18 cellular contexts compared by ENCODE assay signal in the genomic region with DNA sequence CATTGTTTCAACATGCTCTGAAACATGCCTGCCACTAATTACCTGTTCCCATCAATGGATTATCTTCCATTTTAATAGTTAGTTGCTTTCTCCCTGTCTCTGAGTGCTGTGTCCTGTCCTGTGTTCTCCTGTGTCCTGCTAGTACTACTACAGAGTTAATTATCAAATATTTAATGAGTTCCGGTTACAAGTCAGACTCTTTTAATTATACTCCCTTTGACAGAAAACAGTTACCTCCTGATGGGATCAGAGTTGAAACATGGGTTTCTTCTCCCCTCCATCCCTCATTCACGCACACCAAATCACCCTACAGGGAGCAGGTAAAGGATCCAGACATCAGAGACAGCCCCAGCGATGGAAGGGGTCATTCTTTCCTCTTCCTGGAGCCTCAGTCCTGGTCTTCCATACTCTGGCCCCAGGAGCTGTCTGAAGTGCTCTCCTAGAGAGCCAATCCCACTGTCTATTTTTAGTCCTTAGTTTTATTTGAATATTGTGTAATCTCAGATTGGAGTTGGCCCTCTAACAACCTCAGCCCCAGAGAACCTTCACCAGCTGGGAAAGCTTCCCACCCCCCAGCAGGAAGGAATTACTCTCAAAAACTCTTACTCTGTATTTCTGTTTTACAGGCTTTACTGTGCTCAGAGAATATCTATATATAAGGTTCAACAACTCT.
A peak's percentile ranks its signal among the peaks of the same experiment; 100 is the strongest.
DNase-seq lines count a peak whose midpoint lies in the region; ATAC-seq and TF ChIP-seq lines count a peak whose summit lies in the region.
"Had no signal": no experiment of that assay in that cellular context is flagged by ENCODE, and none has a peak within 500 bp of the region (broad histone marks: within the 10 kb centered on the region; RNA-seq: fewer than 3 reads in every experiment).

No MANE protein-coding gene starts in this region.

- in situ Hi-C loops in astrocyte of the cerebellum (cut with HindIII; ENCODE audit: low sequenced_read_pairs), result no loop called here

- H3K9me3 ChIP-seq in right cardiac atrium (ENCODE audit: control insufficient read depth, low read length), result no peaks in the 10 kb centered on the region
- H3K9me3 ChIP-seq: sigmoid colon had no signal

- no peak overlapping the region for H3K4me3 ChIP-seq in astrocyte of the cerebellum (ENCODE audit: low read depth, low read length)
- H3K4me3 ChIP-seq in right cardiac atrium (ENCODE audit: low read length), result no peak overlapping the region
- H3K4me3 ChIP-seq: sigmoid colon had no signal

- no peak for TF ChIP-seq CTCF in astrocyte of the cerebellum (IDR thresholded peaks at IDR 0.05; ENCODE audit: low read depth, low read length, missing control alignments)

- intact Hi-C loops in right cardiac atrium (cut with DNase I) (no loop called here), sciatic nerve (cut with DNase I) (no loop called here)

- WGBS in right cardiac atrium, result 61% methylated on average over 3 of the region's 3 CpGs

- ATAC-seq in right cardiac atrium, result peak; percentile 60 to 72
- ATAC-seq in sciatic nerve, result peak; percentile 84
- ATAC-seq in GM18909 (IDR thresholded peaks at IDR 0.05; ENCODE audit: poor library complexity, unreplicated experiment), result no peak
- ATAC-seq: stimulated activated naive CD8-positive, alpha-beta T cell treated with anti-CD3 and anti-CD28 coated beads, Interleukin-15, Interleukin-2, amounts not matched to agents 100 U/mL and 50 U/mL, for 24 hours had no signal

- no peaks in the 10 kb centered on the region for H3K27me3 ChIP-seq in right cardiac atrium (ENCODE audit: control insufficient read depth, insufficient read depth)
- H3K27me3 ChIP-seq: sigmoid colon had no signal

- no peaks in the 10 kb centered on the region for H3K4me1 ChIP-seq in right cardiac atrium (ENCODE audit: control insufficient read depth, insufficient read depth, low read length)

- DNase-seq in EH (ENCODE audit: low read depth) (peak; percentile 70), astrocyte of the cerebellum (ENCODE audit: low read depth) (peak; percentile 20), right cardiac atrium (no peak), sciatic nerve (ENCODE audit: low spot score) (no peak), occipital lobe (lab: John Stamatoyannopoulos, UW) (no peak), NCI-H748 (lab: John Stamatoyannopoulos, UW; ENCODE audit: unreplicated experiment) (no peak), T-helper 9 cell (no peak)
- DNase-seq: activated CD4-positive, alpha-beta memory T cell treated with anti-CD3 and anti-CD28 coated beads for 36 hours; activated naive CD4-positive, alpha-beta T cell treated with anti-CD3 and anti-CD28 coated beads, Interleukin-2, amount 10 ng/mL, durations not matched to agents 7 days and 5 days; activated T-cell treated with anti-CD3 and anti-CD28 coated beads, Interleukin-2, amount 50 U/mL, for 24 hours; AML-193; NCI-H1048; NCI-H2029 treated with DMSO at 0.1 percent for 48 hours; sigmoid colon; stimulated activated CD4-positive, alpha-beta T cell treated with anti-CD3 and anti-CD28 coated beads, Interleukin-1b, Interleukin-23, amount 100 ng/mL, for 48 hours; stimulated activated naive CD8-positive, alpha-beta T cell treated with anti-CD3 and anti-CD28 coated beads, Interleukin-15, Interleukin-2, amounts not matched to agents 100 U/mL and 50 U/mL, for 24 hours had no signal

- H3K27ac ChIP-seq in right cardiac atrium (ENCODE audit: low read length), result no peak overlapping the region
- H3K27ac ChIP-seq: epithelial cell of prostate, sigmoid colon had no signal

Comparison
In these comparisons a context has a peak if more than half of its experiments do, and no peak if none do; other contexts are left out.
1. DNase-seq: peak in EH (single experiment) and astrocyte of the cerebellum (single experiment); none in right cardiac atrium (0 of 3), sciatic nerve (single experiment), occipital lobe (single experiment), NCI-H748 (single experiment) and T-helper 9 cell (single experiment).